8 cellular contexts compared by ENCODE assay signal in the genomic region with DNA sequence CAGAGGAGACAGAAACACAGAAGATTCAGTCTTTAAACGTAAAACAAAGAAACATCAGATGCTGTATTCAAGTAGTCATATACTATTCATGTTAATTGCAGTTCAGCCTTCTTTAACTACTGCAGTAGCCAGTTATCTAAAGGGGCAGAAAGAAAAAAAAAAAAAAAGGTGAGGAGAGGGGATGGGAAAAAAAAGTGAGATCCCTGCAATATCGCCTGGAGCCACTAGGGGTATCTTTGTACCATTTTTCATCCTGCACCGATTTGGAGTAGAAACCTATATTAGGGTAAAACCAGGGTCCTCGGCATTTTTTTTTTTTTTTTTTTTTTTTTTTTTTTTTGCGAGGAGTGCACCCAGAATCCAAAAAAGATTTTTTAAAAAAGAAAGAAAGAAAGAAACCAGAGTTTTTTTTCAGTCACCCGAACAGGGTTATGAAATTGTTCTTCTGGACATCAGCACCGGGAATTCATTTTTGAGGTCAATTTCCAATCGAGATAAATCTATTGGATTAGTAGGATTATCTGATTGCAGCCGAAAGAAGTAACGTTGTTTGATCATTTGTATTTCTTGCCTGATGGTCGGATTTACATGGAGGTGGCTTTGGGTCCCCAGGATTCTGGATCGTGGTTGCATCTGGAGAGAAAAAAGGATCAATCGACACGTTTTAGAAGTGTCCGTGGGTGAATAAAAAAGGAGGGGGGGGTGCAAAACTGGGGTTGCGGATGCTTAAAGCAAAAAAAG.
A peak's percentile ranks its signal among the peaks of the same experiment; 100 is the strongest.
DNase-seq lines count a peak whose midpoint lies in the region; TF ChIP-seq lines count a peak whose summit lies in the region.

No MANE protein-coding gene starts in this region.

- H3K27me3 ChIP-seq in kidney epithelial cell (ENCODE audit: control insufficient read depth, insufficient read depth, low read length) (no peaks in the 10 kb centered on the region), transverse colon (peaks cover 12% of the 10 kb centered on the region), Peyer's patch (no peaks in the 10 kb centered on the region)

- POLR2A ChIA-PET in activated CD4-positive, alpha-beta T cell treated with anti-CD3 and anti-CD28 coated beads, Interleukin-2, amount 10 ng/mL, durations not matched to agents 7 days and 5 days (lab: Charles Lee): no interaction called here

- 14 to 20% methylated on average over 13 to 16 of the region's 16 CpGs for WGBS in transverse colon (ENCODE audit: low coverage in 1 of 2), 2 donors

- TF ChIP-seq CTCF in kidney epithelial cell (IDR thresholded peaks at IDR 0.05; ENCODE audit: insufficient read depth, low read length, poor library complexity, severe bottlenecking) (peak; percentile 86), transverse colon (IDR thresholded peaks at IDR 0.05) (peak; percentile 18 to 65 (median 52)), Peyer's patch (IDR thresholded peaks at IDR 0.05) (peak in 3 of 6 experiments; percentile 24 to 35 (median 25))

- H3K9me3 ChIP-seq in transverse colon (no peaks in the 10 kb centered on the region), Peyer's patch (no peaks in the 10 kb centered on the region)

- H3K4me3 ChIP-seq in kidney epithelial cell (ENCODE audit: low read depth, low read length): peak overlapping the region; percentile 44
- H3K4me3 ChIP-seq in transverse colon: peak overlapping the region in 3 of 4 donors; percentile 23 to 39 (median 32)
- H3K4me3 ChIP-seq in Peyer's patch: peak overlapping the region in 1 of 4 donors; percentile 31

- H3K27me3 Mint-ChIP-seq in activated CD4-positive, alpha-beta T cell treated with anti-CD3 and anti-CD28 coated beads, Interleukin-2, amount 10 ng/mL, durations not matched to agents 24 days and 14 days: peaks cover 24% of the 10 kb centered on the region
- H3K27me3 Mint-ChIP-seq in activated CD4-positive, alpha-beta T cell treated with anti-CD3 and anti-CD28 coated beads, Interleukin-2, amount 10 ng/mL, durations not matched to agents 7 days and 5 days: peaks cover 21% of the 10 kb centered on the region

- DNase-seq in activated CD4-positive, alpha-beta T cell treated with anti-CD3 and anti-CD28 coated beads, Interleukin-2, amount 10 ng/mL, durations not matched to agents 24 days and 14 days: no peak
- DNase-seq in activated CD4-positive, alpha-beta T cell treated with anti-CD3 and anti-CD28 coated beads, Interleukin-2, amount 10 ng/mL, durations not matched to agents 7 days and 5 days: no peak
- DNase-seq in NCI-H1694 treated with DMSO at 0.1 percent for 48 hours (lab: John Stamatoyannopoulos, UW): peak; percentile 81
- peak in 28 of 61 donors; percentile 0 to 58 (median 17) for DNase-seq in caudate nucleus (lab: John Stamatoyannopoulos, UW)
- no peak for DNase-seq in kidney epithelial cell (ENCODE audit: low read depth)
- DNase-seq in transverse colon: no peak
- no peak for DNase-seq in Peyer's patch
- no peak for DNase-seq in NOMO-1 (lab: John Stamatoyannopoulos, UW; ENCODE audit: unreplicated experiment in 2 of 2)

- TF ChIP-seq EP300 in transverse colon (IDR thresholded peaks at IDR 0.05; ENCODE audit: low read depth): no peak

- in situ Hi-C loops in transverse colon (cut with MboI; ENCODE audit: low pct_ligation_motif_present in 1 of 4, low pct_unique_long_range_greater_than_20kb in 1 of 4, low sequenced_read_pairs in 3 of 4): no loop called here

- H3K4me1 ChIP-seq in transverse colon: no peaks in the 10 kb centered on the region
- H3K4me1 ChIP-seq in Peyer's patch: no peaks in the 10 kb centered on the region

- H3K36me3 ChIP-seq in kidney epithelial cell (ENCODE audit: control insufficient read depth, insufficient read depth, low read length) (no peaks in the 10 kb centered on the region), transverse colon (no peaks in the 10 kb centered on the region), Peyer's patch (no peaks in the 10 kb centered on the region)

- no peak overlapping the region for H3K27ac Mint-ChIP-seq in activated CD4-positive, alpha-beta T cell treated with anti-CD3 and anti-CD28 coated beads, Interleukin-2, amount 10 ng/mL, durations not matched to agents 24 days and 14 days
- no peak overlapping the region for H3K27ac Mint-ChIP-seq in activated CD4-positive, alpha-beta T cell treated with anti-CD3 and anti-CD28 coated beads, Interleukin-2, amount 10 ng/mL, durations not matched to agents 7 days and 5 days

- intact Hi-C loops in activated CD4-positive, alpha-beta T cell treated with anti-CD3 and anti-CD28 coated beads, Interleukin-2, amount 10 ng/mL, durations not matched to agents 24 days and 14 days (cut with micrococcal nuclease): no loop called here
- intact Hi-C loops in transverse colon (cut with DNase I; ENCODE audit: low total_unique reads): no loop called here

- TF ChIP-seq POLR2A in transverse colon (IDR thresholded peaks at IDR 0.05) (no peak), Peyer's patch (IDR thresholded peaks at IDR 0.05) (no peak)

- H3K9me3 Mint-ChIP-seq in activated CD4-positive, alpha-beta T cell treated with anti-CD3 and anti-CD28 coated beads, Interleukin-2, amount 10 ng/mL, durations not matched to agents 24 days and 14 days: no peaks in the 10 kb centered on the region
- no peaks in the 10 kb centered on the region for H3K9me3 Mint-ChIP-seq in activated CD4-positive, alpha-beta T cell treated with anti-CD3 and anti-CD28 coated beads, Interleukin-2, amount 10 ng/mL, durations not matched to agents 7 days and 5 days

- CTCF ChIA-PET in activated CD4-positive, alpha-beta T cell treated with anti-CD3 and anti-CD28 coated beads, Interleukin-2, amount 10 ng/mL, durations not matched to agents 7 days and 5 days (lab: Charles Lee): no interaction called here

- peak overlapping the region; percentile 5 for H3K4me3 Mint-ChIP-seq in activated CD4-positive, alpha-beta T cell treated with anti-CD3 and anti-CD28 coated beads, Interleukin-2, amount 10 ng/mL, durations not matched to agents 24 days and 14 days
- no peak overlapping the region for H3K4me3 Mint-ChIP-seq in activated CD4-positive, alpha-beta T cell treated with anti-CD3 and anti-CD28 coated beads, Interleukin-2, amount 10 ng/mL, durations not matched to agents 7 days and 5 days

- H3K4me1 Mint-ChIP-seq in activated CD4-positive, alpha-beta T cell treated with anti-CD3 and anti-CD28 coated beads, Interleukin-2, amount 10 ng/mL, durations not matched to agents 24 days and 14 days: peaks cover 8% of the 10 kb centered on the region
- H3K4me1 Mint-ChIP-seq in activated CD4-positive, alpha-beta T cell treated with anti-CD3 and anti-CD28 coated beads, Interleukin-2, amount 10 ng/mL, durations not matched to agents 7 days and 5 days: peaks cover 6% of the 10 kb centered on the region

- H3K27ac ChIP-seq in caudate nucleus (ENCODE audit: low read depth, low read length) (peak overlapping the region; percentile 68), transverse colon (no peak overlapping the region), Peyer's patch (no peak overlapping the region)

- H3K36me3 Mint-ChIP-seq in activated CD4-positive, alpha-beta T cell treated with anti-CD3 and anti-CD28 coated beads, Interleukin-2, amount 10 ng/mL, durations not matched to agents 24 days and 14 days (ENCODE audit: low read depth): no peaks in the 10 kb centered on the region
- H3K36me3 Mint-ChIP-seq in activated CD4-positive, alpha-beta T cell treated with anti-CD3 and anti-CD28 coated beads, Interleukin-2, amount 10 ng/mL, durations not matched to agents 7 days and 5 days (ENCODE audit: low read depth): no peaks in the 10 kb centered on the region
